In genomic region chr4:10524196-10524833, GRCh38 we compare ENCODE assay signal across 17 cellular contexts.
"Had no signal": no experiment of that assay in that cellular context is flagged by ENCODE, and none has a peak within 500 bp of the region (broad histone marks: within the 10 kb centered on the region; RNA-seq: fewer than 3 reads in every experiment).

No MANE protein-coding gene starts in this region.

- DNase-seq: activated CD4-positive, alpha-beta T cell treated with anti-CD3 and anti-CD28 coated beads for 48 hours; activated naive CD4-positive, alpha-beta T cell; central memory CD4-positive, alpha-beta T cell; effector memory CD8-positive, alpha-beta T cell; left ventricle myocardium inferior; mesenchymal stem cell; stimulated activated CD4-positive, alpha-beta T cell treated with anti-CD3 and anti-CD28 coated beads, Interleukin-15, amount 100 ng/mL, for 24 hours; stimulated activated CD4-positive, alpha-beta T cell treated with anti-CD3 and anti-CD28 coated beads, Interleukin-4, amount 100 ng/mL, for 24 hours; stimulated activated naive CD8-positive, alpha-beta T cell treated with anti-CD3 and anti-CD28 coated beads, Interleukin-15, amount 100 ng/mL, for 72 hours; uterus had no signal

- H3K27ac Mint-ChIP-seq: activated T-helper 1 cell treated with anti-CD3 and anti-CD28 coated beads, Interleukin-12 subunit alpha, Interleukin-12 subunit beta, Interleukin-2, Interleukin-4 antibody, amounts not matched to agents 30 ng/mL and 10 ng/mL and 1 ng/mL, durations not matched to agents 14 hours and 24 hours and 36 hours; effector memory CD8-positive, alpha-beta T cell; nephron; stimulated activated naive CD8-positive, alpha-beta T cell treated with anti-CD3 and anti-CD28 coated beads, Interleukin-15, amount 100 ng/mL, for 72 hours; WTC11 had no signal

- H3K4me1 Mint-ChIP-seq: nephron; stimulated activated naive CD8-positive, alpha-beta T cell treated with anti-CD3 and anti-CD28 coated beads, Interleukin-15, amount 100 ng/mL, for 72 hours had no signal

- H3K4me3 Mint-ChIP-seq: activated T-helper 1 cell treated with anti-CD3 and anti-CD28 coated beads, Interleukin-12 subunit alpha, Interleukin-12 subunit beta, Interleukin-2, Interleukin-4 antibody, amounts not matched to agents 30 ng/mL and 10 ng/mL and 1 ng/mL, durations not matched to agents 14 hours and 24 hours and 36 hours; effector memory CD8-positive, alpha-beta T cell; nephron; stimulated activated naive CD8-positive, alpha-beta T cell treated with anti-CD3 and anti-CD28 coated beads, Interleukin-15, amount 100 ng/mL, for 72 hours; WTC11 had no signal

- H3K27me3 ChIP-seq: uterus had no signal

- H3K4me3 ChIP-seq: left ventricle myocardium inferior, thoracic aorta, uterus had no signal

- H3K36me3 Mint-ChIP-seq: WTC11 had no signal

- H3K27ac ChIP-seq: left ventricle myocardium inferior, parathyroid adenoma, thoracic aorta, uterus had no signal

- H3K27me3 Mint-ChIP-seq: stimulated activated naive CD8-positive, alpha-beta T cell treated with anti-CD3 and anti-CD28 coated beads, Interleukin-15, amount 100 ng/mL, for 72 hours had no signal

- ATAC-seq: effector memory CD8-positive, alpha-beta T cell; stimulated activated naive CD8-positive, alpha-beta T cell treated with anti-CD3 and anti-CD28 coated beads, Interleukin-15, amount 100 ng/mL, for 72 hours; WTC11 had no signal

- FAIRE-seq: astrocyte, islet of Langerhans had no signal

- H3K9me3 Mint-ChIP-seq: activated T-helper 1 cell treated with anti-CD3 and anti-CD28 coated beads, Interleukin-12 subunit alpha, Interleukin-12 subunit beta, Interleukin-2, Interleukin-4 antibody, amounts not matched to agents 30 ng/mL and 10 ng/mL and 1 ng/mL, durations not matched to agents 14 hours and 24 hours and 36 hours; effector memory CD8-positive, alpha-beta T cell; nephron; stimulated activated naive CD8-positive, alpha-beta T cell treated with anti-CD3 and anti-CD28 coated beads, Interleukin-15, amount 100 ng/mL, for 72 hours had no signal
